ENCODE assay signal across 2 cellular contexts in the genomic region with DNA sequence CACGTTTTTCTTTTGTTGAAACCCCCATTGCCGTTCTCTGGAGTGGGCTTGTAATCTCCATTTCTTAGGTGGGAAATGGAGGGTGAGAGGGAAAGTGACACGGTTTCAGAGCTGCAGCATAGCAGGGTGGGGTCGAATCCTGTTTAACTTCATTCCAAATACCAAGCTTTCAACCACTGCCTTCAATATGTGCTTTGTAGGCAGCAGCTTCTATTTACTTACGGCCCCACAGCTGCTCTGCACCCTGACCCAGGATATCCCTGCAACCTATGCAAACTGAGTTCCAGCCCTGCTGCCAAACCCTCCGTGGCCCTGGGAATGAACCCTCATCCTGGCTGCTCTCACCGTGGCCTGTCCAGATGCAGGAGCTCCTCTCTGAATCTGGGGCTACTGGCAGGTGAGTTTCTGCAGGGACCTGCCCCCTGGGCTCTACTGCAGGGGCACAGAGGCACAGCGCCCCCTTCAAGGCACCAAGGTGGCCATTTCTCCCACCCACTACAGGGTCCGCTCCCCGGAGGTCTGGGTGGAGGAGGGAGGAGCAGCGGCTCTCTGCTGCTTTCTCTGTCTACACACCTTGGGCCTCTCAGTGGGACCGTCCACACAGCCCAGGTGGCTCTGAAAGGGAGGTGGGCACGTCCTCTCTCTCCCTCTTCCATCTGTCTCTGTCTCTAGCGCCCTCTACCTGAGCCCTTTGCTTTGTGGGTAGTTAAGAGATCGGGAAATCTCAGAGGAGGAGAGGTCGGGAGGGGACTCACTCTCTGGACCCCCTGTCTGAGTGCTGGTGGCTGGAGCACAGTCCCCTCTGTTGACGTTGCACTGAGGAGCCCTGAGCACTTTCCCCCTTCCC.
TF ChIP-seq lines count a peak whose summit lies in the region.

No MANE protein-coding gene starts in this region.

TF ChIP-seq in HCT116, 20 proteins besides CTCF, POLR2A, EP300 and RAD21:
- TF ChIP-seq TCF7L2 (IDR thresholded peaks at IDR 0.05; ENCODE audit: borderline replicate concordance, extremely low read depth, insufficient read depth, insufficient read length) (no peak), FOSL1 (IDR thresholded peaks at IDR 0.05; ENCODE audit: low read depth) (no peak), EZH2phosphoT487 (IDR thresholded peaks at IDR 0.05; ENCODE audit: borderline replicate concordance) (no peak), CEBPB (IDR thresholded peaks at IDR 0.05; ENCODE audit: low read depth) (no peak), MAX (IDR thresholded peaks at IDR 0.05) (no peak), CBX3 (IDR thresholded peaks at IDR 0.05; ENCODE audit: low read depth) (no peak), ATF3 (IDR thresholded peaks at IDR 0.05) (no peak), EGR1 (IDR thresholded peaks at IDR 0.05; ENCODE audit: low read depth) (no peak), ELF1 (IDR thresholded peaks at IDR 0.05; ENCODE audit: borderline replicate concordance, low read depth) (no peak), JUND (IDR thresholded peaks at IDR 0.05) (no peak), ZFX (IDR thresholded peaks at IDR 0.05) (no peak), YY1 (IDR thresholded peaks at IDR 0.05; ENCODE audit: extremely low read depth, insufficient replicate concordance, low read depth, low read length) (no peak), SIN3A (IDR thresholded peaks at IDR 0.05; ENCODE audit: low read depth) (no peak), SRF (IDR thresholded peaks at IDR 0.05; ENCODE audit: low read depth) (no peak), ZBTB33 (IDR thresholded peaks at IDR 0.05; ENCODE audit: extremely low read depth, insufficient replicate concordance, low read length) (no peak), EZH2 (IDR thresholded peaks at IDR 0.05) (no peak), SP1 (IDR thresholded peaks at IDR 0.05; ENCODE audit: low read depth) (no peak)

TF ChIP-seq in WTC11, 78 proteins besides CTCF, POLR2A, EP300 and RAD21:
- TF ChIP-seq HMGA2 (CRISPR knock-in tag; IDR thresholded peaks at IDR 0.05): no peak
- peak; percentile 40; the same call in 1 of the 2 replicates for TF ChIP-seq FOXP1 (CRISPR knock-in tag; IDR thresholded peaks at IDR 0.05; ENCODE audit: borderline replicate concordance)
- TF ChIP-seq ZNF423 (CRISPR knock-in tag; IDR thresholded peaks at IDR 0.05): peak; percentile 28; the same call in 1 of the 2 replicates
- TF ChIP-seq SP1 (CRISPR knock-in tag; conservative IDR thresholded peaks at IDR 0.05): peak; percentile 26; the same call in 1 of the 2 replicates
